Comparison of ENCODE assay signal across 26 cellular contexts in genomic region chr16:19783363-19783762, GRCh38.
DNase-seq lines count a peak whose midpoint lies in the region; ATAC-seq, FAIRE-seq and TF ChIP-seq lines count a peak whose summit lies in the region.
"Had no signal": no experiment of that assay in that cellular context is flagged by ENCODE, and none has a peak within 500 bp of the region (broad histone marks: within the 10 kb centered on the region; RNA-seq: fewer than 3 reads in every experiment).

No MANE protein-coding gene starts in this region.

- peak overlapping the region in 58 of 59 donors; percentile 44 to 96 (median 87) for H3K27ac ChIP-seq in dorsolateral prefrontal cortex
- peak overlapping the region; percentile 93 for H3K27ac ChIP-seq in layer of hippocampus (ENCODE audit: low read depth, low read length)
- H3K27ac ChIP-seq in psoas muscle = peak overlapping the region; percentile 21
- H3K27ac ChIP-seq: C4-2B, epithelial cell of prostate, HL-60, right lobe of liver, transverse colon had no signal

- H3K36me3 ChIP-seq in psoas muscle (ENCODE audit: insufficient read depth in 1 of 2, low read depth in 1 of 2) = no peaks in the 10 kb centered on the region
- H3K36me3 ChIP-seq: gastroesophageal sphincter, right lobe of liver, transverse colon had no signal

- no peaks in the 10 kb centered on the region for H3K36me3 Mint-ChIP-seq in T-helper 2 cell treated with Interferon-gamma antibody and Interleukin-4, amounts not matched to agents 5 μg/mL and 100 μg/mL, for 36 hours (ENCODE audit: low read depth)
- H3K36me3 Mint-ChIP-seq: stimulated activated memory B cell treated with anti-CD40 and anti-IgM and Interleukin-4, amounts not matched to agents 10 μg/mL and 1 μg/mL and 100 μg/mL, for 72 hours had no signal

- peaks cover 9% of the 10 kb centered on the region for H3K4me1 ChIP-seq in psoas muscle
- H3K4me1 ChIP-seq: right lobe of liver had no signal

- H3K4me1 Mint-ChIP-seq in T-helper 2 cell treated with Interferon-gamma antibody and Interleukin-4, amounts not matched to agents 5 μg/mL and 100 μg/mL, for 36 hours (ENCODE audit: low read depth) = no peaks in the 10 kb centered on the region
- H3K4me1 Mint-ChIP-seq: stimulated activated memory B cell treated with anti-CD40 and anti-IgM and Interleukin-4, amounts not matched to agents 10 μg/mL and 1 μg/mL and 100 μg/mL, for 72 hours had no signal

- H3K4me3 Mint-ChIP-seq in T-helper 2 cell treated with Interferon-gamma antibody and Interleukin-4, amounts not matched to agents 5 μg/mL and 100 μg/mL, for 36 hours = no peak overlapping the region
- H3K4me3 Mint-ChIP-seq: stimulated activated memory B cell treated with anti-CD40 and anti-IgM and Interleukin-4, amounts not matched to agents 10 μg/mL and 1 μg/mL and 100 μg/mL, for 72 hours had no signal

- DNase-seq in NCI-H2227 treated with DMSO at 0.1 percent for 48 hours (lab: John Stamatoyannopoulos, UW) (peak; percentile 43), dorsolateral prefrontal cortex (no peak), psoas muscle (no peak), GM12892 (ENCODE audit: insufficient read length) (no peak)
- DNase-seq in T-helper 2 cell treated with Interferon-gamma antibody and Interleukin-4, amounts not matched to agents 5 μg/mL and 100 μg/mL, for 36 hours (ENCODE audit: low spot score) = no peak
- DNase-seq in stimulated activated CD4-positive, alpha-beta T cell treated with anti-CD3 and anti-CD28 coated beads, Interleukin-2, amount 100 ng/mL, for 24 hours = no peak
- DNase-seq: activated CD4-positive, alpha-beta T cell treated with anti-CD3 and anti-CD28 coated beads, Interleukin-2, amount 50 U/mL, for 1 hour; activated CD8-positive, alpha-beta memory T cell treated with anti-CD3 and anti-CD28 coated beads, Interleukin-2, amount 50 U/mL, for 48 hours; kidney glomerular epithelial cell; mucosa of descending colon; NCI-H1436 treated with DMSO at 0.1 percent for 48 hours; NCI-H2171 treated with DMSO at 0.1 percent for 48 hours; NCI-H82; occipital lobe; right lobe of liver; SIG-M5; T-helper 1 cell; transverse colon had no signal

- H3K27me3 ChIP-seq in dorsolateral prefrontal cortex = no peaks in the 10 kb centered on the region
- no peaks in the 10 kb centered on the region for H3K27me3 ChIP-seq in layer of hippocampus (ENCODE audit: control insufficient read depth, insufficient read depth, low read length)
- no peaks in the 10 kb centered on the region for H3K27me3 ChIP-seq in psoas muscle (ENCODE audit: insufficient read depth in 3 of 3, low read length in 2 of 3)
- H3K27me3 ChIP-seq: gastroesophageal sphincter, right lobe of liver, transverse colon had no signal

- H3K9me3 Mint-ChIP-seq in T-helper 2 cell treated with Interferon-gamma antibody and Interleukin-4, amounts not matched to agents 5 μg/mL and 100 μg/mL, for 36 hours = no peaks in the 10 kb centered on the region
- H3K9me3 Mint-ChIP-seq: stimulated activated memory B cell treated with anti-CD40 and anti-IgM and Interleukin-4, amounts not matched to agents 10 μg/mL and 1 μg/mL and 100 μg/mL, for 72 hours had no signal

- H3K4me3 ChIP-seq in dorsolateral prefrontal cortex = peak overlapping the region in 2 of 59 donors; percentile 9 to 15
- no peak overlapping the region for H3K4me3 ChIP-seq in psoas muscle
- H3K4me3 ChIP-seq: gastroesophageal sphincter, mucosa of descending colon, right lobe of liver, transverse colon had no signal

- no peak for FAIRE-seq in GM12892 (lab: Jason Lieb, UNC)
- FAIRE-seq: bronchial epithelial cell had no signal

- ATAC-seq in psoas muscle (peak in 3 of 4 donors; percentile 55 to 76 (median 69)), GM21360 (IDR thresholded peaks at IDR 0.05; ENCODE audit: unreplicated experiment) (no peak)
- ATAC-seq: gastroesophageal sphincter; mucosa of descending colon; stimulated activated memory B cell treated with anti-CD40 and anti-IgM and Interleukin-4, amounts not matched to agents 10 μg/mL and 1 μg/mL and 100 μg/mL, for 72 hours had no signal

- TF ChIP-seq CTCF in dorsolateral prefrontal cortex (IDR thresholded peaks at IDR 0.05 in 54 of 56, conservative IDR thresholded peaks at IDR 0.05 in 2 of 56; ENCODE audit: low read depth in 1 of 56, partially characterized antibody in 56 of 56) (no peak), psoas muscle (IDR thresholded peaks at IDR 0.05) (no peak)

- no peak overlapping the region for H3K27ac Mint-ChIP-seq in T-helper 2 cell treated with Interferon-gamma antibody and Interleukin-4, amounts not matched to agents 5 μg/mL and 100 μg/mL, for 36 hours
- H3K27ac Mint-ChIP-seq: stimulated activated memory B cell treated with anti-CD40 and anti-IgM and Interleukin-4, amounts not matched to agents 10 μg/mL and 1 μg/mL and 100 μg/mL, for 72 hours had no signal

- H3K9me3 ChIP-seq in psoas muscle = no peaks in the 10 kb centered on the region
- H3K9me3 ChIP-seq: gastroesophageal sphincter, mucosa of descending colon, right lobe of liver, transverse colon had no signal

- no peak for TF ChIP-seq POLR2A in GM12892 (IDR thresholded peaks at IDR 0.05; ENCODE audit: low read depth, low read length)

- WGBS in psoas muscle, 3 donors = 29 to 44% (median 36%) methylated on average over 8 of the region's 8 CpGs

- intact Hi-C loops in dorsolateral prefrontal cortex (cut with DNase I) (no loop called here), psoas muscle (cut with DNase I) (no loop called here)

- no peaks in the 10 kb centered on the region for H3K27me3 Mint-ChIP-seq in T-helper 2 cell treated with Interferon-gamma antibody and Interleukin-4, amounts not matched to agents 5 μg/mL and 100 μg/mL, for 36 hours (ENCODE audit: low read depth)
- H3K27me3 Mint-ChIP-seq: stimulated activated memory B cell treated with anti-CD40 and anti-IgM and Interleukin-4, amounts not matched to agents 10 μg/mL and 1 μg/mL and 100 μg/mL, for 72 hours had no signal

Comparison
In these comparisons a context has a peak if more than half of its experiments do, and no peak if none do; other contexts are left out.
1. H3K27ac ChIP-seq: peak in every context shown above with its lines; median percentile 93 in layer of hippocampus; 87 in dorsolateral prefrontal cortex; 21 in psoas muscle.